18 cellular contexts compared by ENCODE assay signal in genomic region chr13:37599509-37599908, GRCh38. TPM values are rescaled to one million over a fixed set of nuclear protein-coding genes. Genes with fewer than 3 reads are reported as not detected.
"Had no signal": no experiment of that assay in that cellular context is flagged by ENCODE, and none has a peak within 500 bp of the region (broad histone marks: within the 10 kb centered on the region; RNA-seq: fewer than 3 reads in every experiment).

No MANE protein-coding gene starts in this region.

- H3K4me1 Mint-ChIP-seq: activated B cell treated with CpG ODN at 0.5 μM for 24 hours had no signal

- H3K27me3 ChIP-seq: tibial nerve, uterus had no signal

- H3K9me3 ChIP-seq: tibial nerve, uterus had no signal

- H3K27ac Mint-ChIP-seq: activated B cell treated with CpG ODN at 0.5 μM for 24 hours; activated CD4-positive, alpha-beta memory T cell treated with anti-CD3 and anti-CD28 coated beads for 36 hours; activated naive CD8-positive, alpha-beta T cell; natural killer cell treated with Interleukin-12 subunit alpha and Interleukin-12 subunit beta and Interleukin-15 and Interleukin-18, amount 100 ng/mL, for 72 hours had no signal

- DNase-seq: activated B cell treated with CpG ODN at 0.5 μM for 24 hours; activated CD4-positive, alpha-beta memory T cell treated with anti-CD3 and anti-CD28 coated beads for 36 hours; activated CD4-positive, alpha-beta T cell treated with anti-CD3 and anti-CD28 coated beads for 4 hours; activated T-cell treated with anti-CD3 and anti-CD28 coated beads for 4 hours; amniotic stem cell; erythroblast; left cardiac atrium; occipital lobe; retina; stimulated activated CD4-positive, alpha-beta T cell treated with anti-CD3 and anti-CD28 coated beads, Interleukin-2, amount 100 ng/mL, for 24 hours; stimulated activated naive CD8-positive, alpha-beta T cell treated with anti-CD3 and anti-CD28 coated beads, Interleukin-15, Interleukin-2, amounts not matched to agents 100 U/mL and 50 U/mL, for 24 hours; substantia nigra; T-helper 1 cell; T-helper 9 cell; uterus had no signal

- H3K9me3 Mint-ChIP-seq: activated B cell treated with CpG ODN at 0.5 μM for 24 hours; activated CD4-positive, alpha-beta memory T cell treated with anti-CD3 and anti-CD28 coated beads for 36 hours had no signal

- H3K36me3 ChIP-seq: tibial nerve, uterus had no signal

- H3K36me3 Mint-ChIP-seq: activated CD4-positive, alpha-beta memory T cell treated with anti-CD3 and anti-CD28 coated beads for 36 hours; activated naive CD8-positive, alpha-beta T cell; natural killer cell treated with Interleukin-12 subunit alpha and Interleukin-12 subunit beta and Interleukin-15 and Interleukin-18, amount 100 ng/mL, for 72 hours had no signal

- H3K27me3 Mint-ChIP-seq: activated B cell treated with CpG ODN at 0.5 μM for 24 hours; activated CD4-positive, alpha-beta memory T cell treated with anti-CD3 and anti-CD28 coated beads for 36 hours; activated naive CD8-positive, alpha-beta T cell; natural killer cell treated with Interleukin-12 subunit alpha and Interleukin-12 subunit beta and Interleukin-15 and Interleukin-18, amount 100 ng/mL, for 72 hours had no signal

- H3K4me3 Mint-ChIP-seq: activated B cell treated with CpG ODN at 0.5 μM for 24 hours; activated CD4-positive, alpha-beta memory T cell treated with anti-CD3 and anti-CD28 coated beads for 36 hours; activated naive CD8-positive, alpha-beta T cell; natural killer cell treated with Interleukin-12 subunit alpha and Interleukin-12 subunit beta and Interleukin-15 and Interleukin-18, amount 100 ng/mL, for 72 hours had no signal

- H3K4me3 ChIP-seq: tibial nerve, uterus had no signal

- H3K4me1 ChIP-seq: uterus had no signal

- H3K27ac ChIP-seq: tibial nerve had no signal

RNA-seq across cellular contexts. Expression of gene POSTN, which starts 0.9 kb away (rescaled TPM):
- total RNA-seq: activated B cell treated with CpG ODN at 0.5 μM for 24 hours; activated CD4-positive, alpha-beta memory T cell treated with anti-CD3 and anti-CD28 coated beads for 36 hours; natural killer cell treated with Interleukin-12 subunit alpha and Interleukin-12 subunit beta and Interleukin-15 and Interleukin-18, amount 100 ng/mL, for 72 hours had no signal
